Comparison of ENCODE assay signal across 19 cellular contexts in genomic region chr6:5116243-5116991, GRCh38. TPM values are rescaled to one million over a fixed set of nuclear protein-coding genes. Genes with fewer than 3 reads are reported as not detected.
"Had no signal": no experiment of that assay in that cellular context is flagged by ENCODE, and none has a peak within 500 bp of the region (broad histone marks: within the 10 kb centered on the region; RNA-seq: fewer than 3 reads in every experiment).

No MANE protein-coding gene starts in this region.

- ATAC-seq: activated CD8-positive, alpha-beta T cell treated with anti-CD3 and anti-CD28 coated beads for 36 hours; activated T-helper 17 cell treated with anti-CD3 and anti-CD28 coated beads, Interleukin-2, amount 50 U/mL, for 72 hours; body of pancreas; left colon; lower lobe of right lung; stimulated activated naive B cell treated with anti-CD40 and anti-IgM and Interleukin-4, amounts not matched to agents 10 μg/mL and 1 μg/mL and 100 μg/mL, for 72 hours had no signal

- H3K27me3 Mint-ChIP-seq: activated CD8-positive, alpha-beta T cell treated with anti-CD3 and anti-CD28 coated beads for 36 hours; activated T-helper 17 cell treated with anti-CD3 and anti-CD28 coated beads, Interleukin-2, amount 50 U/mL, for 72 hours; stimulated activated naive B cell treated with anti-CD40 and anti-IgM and Interleukin-4, amounts not matched to agents 10 μg/mL and 1 μg/mL and 100 μg/mL, for 72 hours had no signal

- H3K4me3 Mint-ChIP-seq: activated CD8-positive, alpha-beta T cell treated with anti-CD3 and anti-CD28 coated beads for 36 hours; activated naive CD4-positive, alpha-beta T cell treated with anti-CD3 and anti-CD28 coated beads for 36 hours; activated T-helper 17 cell treated with anti-CD3 and anti-CD28 coated beads, Interleukin-2, amount 50 U/mL, for 72 hours; stimulated activated naive B cell treated with anti-CD40 and anti-IgM and Interleukin-4, amounts not matched to agents 10 μg/mL and 1 μg/mL and 100 μg/mL, for 72 hours had no signal

- H3K4me1 Mint-ChIP-seq: activated T-helper 17 cell treated with anti-CD3 and anti-CD28 coated beads, Interleukin-2, amount 50 U/mL, for 72 hours had no signal

- H3K27me3 ChIP-seq: body of pancreas, dorsolateral prefrontal cortex had no signal

- H3K9me3 Mint-ChIP-seq: activated CD8-positive, alpha-beta T cell treated with anti-CD3 and anti-CD28 coated beads for 36 hours; activated naive CD4-positive, alpha-beta T cell treated with anti-CD3 and anti-CD28 coated beads for 36 hours; activated T-helper 17 cell treated with anti-CD3 and anti-CD28 coated beads, Interleukin-2, amount 50 U/mL, for 72 hours; stimulated activated naive B cell treated with anti-CD40 and anti-IgM and Interleukin-4, amounts not matched to agents 10 μg/mL and 1 μg/mL and 100 μg/mL, for 72 hours had no signal

- DNase-seq: activated CD4-positive, alpha-beta T cell treated with anti-CD3 and anti-CD28 coated beads for 48 hours; activated CD4-positive, CD25-positive, alpha-beta regulatory T cell; activated CD8-positive, alpha-beta T cell treated with anti-CD3 and anti-CD28 coated beads for 36 hours; activated naive CD4-positive, alpha-beta T cell treated with anti-CD3 and anti-CD28 coated beads for 36 hours; activated T-cell treated with anti-CD3 and anti-CD28 coated beads, Interleukin-2, amount 50 U/mL, for 1 hour; body of pancreas; caudate nucleus; dorsolateral prefrontal cortex; hypothalamus; islet precursor cell; left colon; lower lobe of right lung; midbrain; occipital lobe; posterior cingulate gyrus; retina; stimulated activated naive B cell treated with anti-CD40 and anti-IgM and Interleukin-4, amounts not matched to agents 10 μg/mL and 1 μg/mL and 100 μg/mL, for 72 hours had no signal

- FAIRE-seq: frontal cortex had no signal

- H3K4me3 ChIP-seq: body of pancreas, dorsolateral prefrontal cortex, lower lobe of right lung had no signal

- H3K27ac Mint-ChIP-seq: activated CD8-positive, alpha-beta T cell treated with anti-CD3 and anti-CD28 coated beads for 36 hours; activated naive CD4-positive, alpha-beta T cell treated with anti-CD3 and anti-CD28 coated beads for 36 hours; activated T-helper 17 cell treated with anti-CD3 and anti-CD28 coated beads, Interleukin-2, amount 50 U/mL, for 72 hours; stimulated activated naive B cell treated with anti-CD40 and anti-IgM and Interleukin-4, amounts not matched to agents 10 μg/mL and 1 μg/mL and 100 μg/mL, for 72 hours had no signal

- H3K36me3 ChIP-seq: lower lobe of right lung had no signal

RNA-seq across cellular contexts. Expression of gene PPP1R3G, which starts 31.3 kb away (rescaled TPM):
- total RNA-seq: activated naive CD4-positive, alpha-beta T cell treated with anti-CD3 and anti-CD28 coated beads for 36 hours had no signal
